In the genomic region with DNA sequence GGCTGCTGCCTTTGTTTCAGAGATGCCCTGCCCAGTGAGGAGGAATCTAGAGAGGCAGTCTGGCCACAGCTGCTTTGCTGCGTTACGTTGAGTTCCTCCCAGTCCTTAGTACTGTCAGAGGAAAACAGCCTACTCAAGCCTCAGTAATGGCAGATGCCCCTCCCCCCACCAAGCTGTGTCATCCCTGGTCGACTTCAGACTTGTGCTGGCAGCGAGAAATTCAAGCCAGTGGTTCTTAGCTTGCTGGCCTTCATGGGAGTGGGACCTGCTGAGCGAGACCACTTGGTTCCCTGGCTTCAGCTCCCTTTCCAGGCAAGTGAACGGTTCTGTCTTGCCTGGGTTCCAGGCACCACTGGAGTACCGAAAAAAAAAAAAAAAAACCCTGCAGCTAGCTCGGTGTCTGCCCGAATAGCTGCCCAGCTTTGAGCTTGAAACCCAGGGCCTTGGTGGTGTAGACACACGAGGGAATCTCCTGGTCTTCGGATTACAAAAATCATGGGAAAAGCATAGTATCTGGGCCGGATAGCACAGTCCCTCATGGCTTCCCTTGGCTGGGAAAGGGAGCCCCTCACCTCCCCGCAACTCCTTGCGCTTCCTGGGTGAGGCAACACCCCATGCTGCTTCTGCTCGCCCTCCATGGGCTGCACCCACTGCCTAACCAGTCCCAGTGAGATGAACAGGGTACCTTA, we compare ENCODE assay signal across 1 cellular context.
TF ChIP-seq lines count a peak whose summit lies in the region.

No MANE protein-coding gene starts in this region.

TF ChIP-seq in K562, 482 proteins besides CTCF, POLR2A, EP300 and RAD21 (continued from another document and continues in another):
- TF ChIP-seq, protein P1, sequence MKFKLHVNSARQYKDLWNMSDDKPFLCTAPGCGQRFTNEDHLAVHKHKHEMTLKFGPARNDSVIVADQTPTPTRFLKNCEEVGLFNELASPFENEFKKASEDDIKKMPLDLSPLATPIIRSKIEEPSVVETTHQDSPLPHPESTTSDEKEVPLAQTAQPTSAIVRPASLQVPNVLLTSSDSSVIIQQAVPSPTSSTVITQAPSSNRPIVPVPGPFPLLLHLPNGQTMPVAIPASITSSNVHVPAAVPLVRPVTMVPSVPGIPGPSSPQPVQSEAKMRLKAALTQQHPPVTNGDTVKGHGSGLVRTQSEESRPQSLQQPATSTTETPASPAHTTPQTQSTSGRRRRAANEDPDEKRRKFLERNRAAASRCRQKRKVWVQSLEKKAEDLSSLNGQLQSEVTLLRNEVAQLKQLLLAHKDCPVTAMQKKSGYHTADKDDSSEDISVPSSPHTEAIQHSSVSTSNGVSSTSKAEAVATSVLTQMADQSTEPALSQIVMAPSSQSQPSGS (CRISPR knock-in tag; IDR thresholded peaks at IDR 0.05), result no peak
- TF ChIP-seq SMARCC2 (IDR thresholded peaks at IDR 0.05; ENCODE audit: low read depth) (no peak), PHF20 (IDR thresholded peaks at IDR 0.05; ENCODE audit: partially characterized antibody) (no peak), JUN (IDR thresholded peaks at IDR 0.05; ENCODE audit: borderline replicate concordance, low read depth, low read length) (peak; percentile 32; the same call in 1 of the 2 replicates), JUN (CRISPR knock-in tag; IDR thresholded peaks at IDR 0.05; ENCODE audit: borderline replicate concordance) (no peak), PHF21A (IDR thresholded peaks at IDR 0.05; ENCODE audit: borderline replicate concordance, low read depth) (no peak), ZNF232 (CRISPR knock-in tag; IDR thresholded peaks at IDR 0.05) (no peak), ZFPM2 (CRISPR knock-in tag; IDR thresholded peaks at IDR 0.05) (no peak), C11orf30 (IDR thresholded peaks at IDR 0.05; ENCODE audit: low read depth) (peak; percentile 78; the same call in 1 of the 2 replicates), ETV5 (CRISPR knock-in tag; IDR thresholded peaks at IDR 0.05; ENCODE audit: low read depth) (no peak), ZNF24 (IDR thresholded peaks at IDR 0.05) (no peak), ILK (tag; IDR thresholded peaks at IDR 0.05; ENCODE audit: borderline replicate concordance, low read depth) (no peak), CREBBP (IDR thresholded peaks at IDR 0.05; ENCODE audit: low read depth, low read length) (no peak), ZNF57 (CRISPR knock-in tag; IDR thresholded peaks at IDR 0.05) (no peak), MCM7 (IDR thresholded peaks at IDR 0.05) (no peak), SMAD2 (IDR thresholded peaks at IDR 0.05; ENCODE audit: low read depth, low read length) (no peak), MED1 (CRISPR knock-in tag; IDR thresholded peaks at IDR 0.05; ENCODE audit: borderline replicate concordance) (no peak), TOE1 (IDR thresholded peaks at IDR 0.05; ENCODE audit: borderline replicate concordance) (peak; percentile 37; the same call in 1 of the 2 replicates), TOE1 (CRISPR knock-in tag; IDR thresholded peaks at IDR 0.05; ENCODE audit: borderline replicate concordance, low read depth) (no peak), BDP1 (IDR thresholded peaks at IDR 0.05; ENCODE audit: insufficient read depth, insufficient read length) (no peak), ZNF239 (CRISPR knock-in tag; IDR thresholded peaks at IDR 0.05) (no peak), ZNF589 (CRISPR knock-in tag; IDR thresholded peaks at IDR 0.05; ENCODE audit: low read depth) (no peak; the same call in 1 of the 2 replicates), NR2F6 (CRISPR knock-in tag; IDR thresholded peaks at IDR 0.05) (no peak), HDAC8 (tag; IDR thresholded peaks at IDR 0.05) (no peak), ATF1 (CRISPR knock-in tag; IDR thresholded peaks at IDR 0.05) (no peak), ATF1 (tag; IDR thresholded peaks at IDR 0.05) (peak; percentile 85), ETV6 (IDR thresholded peaks at IDR 0.05; ENCODE audit: borderline replicate concordance in 1 of 2, low read depth in 2 of 2, low read length in 1 of 2) (no peak), ETV6 (CRISPR knock-in tag; IDR thresholded peaks at IDR 0.05; ENCODE audit: borderline replicate concordance) (no peak), E2F3 (CRISPR knock-in tag; IDR thresholded peaks at IDR 0.05) (no peak; the same call in 1 of the 2 replicates), ZNF583 (CRISPR knock-in tag; IDR thresholded peaks at IDR 0.05) (no peak), NFATC3 (IDR thresholded peaks at IDR 0.05) (no peak), CCAR2 (IDR thresholded peaks at IDR 0.05; ENCODE audit: low read depth, low read length) (no peak), RB1 (IDR thresholded peaks at IDR 0.05; ENCODE audit: low read depth) (no peak), GTF2A2 (tag; IDR thresholded peaks at IDR 0.05) (no peak), SMARCE1 (IDR thresholded peaks at IDR 0.05) (no peak), CAMTA2 (CRISPR knock-in tag; conservative IDR thresholded peaks at IDR 0.05) (no peak), KLF16 (IDR thresholded peaks at IDR 0.05) (no peak), SRSF3 (IDR thresholded peaks at IDR 0.05; ENCODE audit: insufficient read depth, low read length) (no peak), XRCC5 (IDR thresholded peaks at IDR 0.05; ENCODE audit: low read depth, low read length) (no peak), NR1H2 (CRISPR knock-in tag; IDR thresholded peaks at IDR 0.05) (no peak)
- TF ChIP-seq, protein P2, sequence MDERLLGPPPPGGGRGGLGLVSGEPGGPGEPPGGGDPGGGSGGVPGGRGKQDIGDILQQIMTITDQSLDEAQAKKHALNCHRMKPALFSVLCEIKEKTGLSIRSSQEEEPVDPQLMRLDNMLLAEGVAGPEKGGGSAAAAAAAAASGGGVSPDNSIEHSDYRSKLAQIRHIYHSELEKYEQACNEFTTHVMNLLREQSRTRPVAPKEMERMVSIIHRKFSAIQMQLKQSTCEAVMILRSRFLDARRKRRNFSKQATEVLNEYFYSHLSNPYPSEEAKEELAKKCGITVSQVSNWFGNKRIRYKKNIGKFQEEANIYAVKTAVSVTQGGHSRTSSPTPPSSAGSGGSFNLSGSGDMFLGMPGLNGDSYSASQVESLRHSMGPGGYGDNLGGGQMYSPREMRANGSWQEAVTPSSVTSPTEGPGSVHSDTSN (CRISPR knock-in tag; IDR thresholded peaks at IDR 0.05; ENCODE audit: low read depth), result no peak
- TF ChIP-seq, protein P2 (tag; conservative IDR thresholded peaks at IDR 0.05; ENCODE audit: low read depth), result 0 out of 2 replicates have a peak, but pooled peaks have one; percentile 14
- TF ChIP-seq, protein P3, sequence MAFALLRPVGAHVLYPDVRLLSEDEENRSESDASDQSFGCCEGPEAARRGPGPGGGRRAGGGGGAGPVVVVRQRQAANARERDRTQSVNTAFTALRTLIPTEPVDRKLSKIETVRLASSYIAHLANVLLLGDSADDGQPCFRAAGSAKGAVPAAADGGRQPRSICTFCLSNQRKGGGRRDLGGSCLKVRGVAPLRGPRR (CRISPR knock-in tag; IDR thresholded peaks at IDR 0.05), result no peak
- TF ChIP-seq, protein P4, sequence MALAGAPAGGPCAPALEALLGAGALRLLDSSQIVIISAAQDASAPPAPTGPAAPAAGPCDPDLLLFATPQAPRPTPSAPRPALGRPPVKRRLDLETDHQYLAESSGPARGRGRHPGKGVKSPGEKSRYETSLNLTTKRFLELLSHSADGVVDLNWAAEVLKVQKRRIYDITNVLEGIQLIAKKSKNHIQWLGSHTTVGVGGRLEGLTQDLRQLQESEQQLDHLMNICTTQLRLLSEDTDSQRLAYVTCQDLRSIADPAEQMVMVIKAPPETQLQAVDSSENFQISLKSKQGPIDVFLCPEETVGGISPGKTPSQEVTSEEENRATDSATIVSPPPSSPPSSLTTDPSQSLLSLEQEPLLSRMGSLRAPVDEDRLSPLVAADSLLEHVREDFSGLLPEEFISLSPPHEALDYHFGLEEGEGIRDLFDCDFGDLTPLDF (CRISPR knock-in tag; IDR thresholded peaks at IDR 0.05), result no peak
- TF ChIP-seq, protein P5, sequence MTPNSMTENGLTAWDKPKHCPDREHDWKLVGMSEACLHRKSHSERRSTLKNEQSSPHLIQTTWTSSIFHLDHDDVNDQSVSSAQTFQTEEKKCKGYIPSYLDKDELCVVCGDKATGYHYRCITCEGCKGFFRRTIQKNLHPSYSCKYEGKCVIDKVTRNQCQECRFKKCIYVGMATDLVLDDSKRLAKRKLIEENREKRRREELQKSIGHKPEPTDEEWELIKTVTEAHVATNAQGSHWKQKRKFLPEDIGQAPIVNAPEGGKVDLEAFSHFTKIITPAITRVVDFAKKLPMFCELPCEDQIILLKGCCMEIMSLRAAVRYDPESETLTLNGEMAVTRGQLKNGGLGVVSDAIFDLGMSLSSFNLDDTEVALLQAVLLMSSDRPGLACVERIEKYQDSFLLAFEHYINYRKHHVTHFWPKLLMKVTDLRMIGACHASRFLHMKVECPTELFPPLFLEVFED (CRISPR knock-in tag; conservative IDR thresholded peaks at IDR 0.05), result no peak
- TF ChIP-seq, protein P6, sequence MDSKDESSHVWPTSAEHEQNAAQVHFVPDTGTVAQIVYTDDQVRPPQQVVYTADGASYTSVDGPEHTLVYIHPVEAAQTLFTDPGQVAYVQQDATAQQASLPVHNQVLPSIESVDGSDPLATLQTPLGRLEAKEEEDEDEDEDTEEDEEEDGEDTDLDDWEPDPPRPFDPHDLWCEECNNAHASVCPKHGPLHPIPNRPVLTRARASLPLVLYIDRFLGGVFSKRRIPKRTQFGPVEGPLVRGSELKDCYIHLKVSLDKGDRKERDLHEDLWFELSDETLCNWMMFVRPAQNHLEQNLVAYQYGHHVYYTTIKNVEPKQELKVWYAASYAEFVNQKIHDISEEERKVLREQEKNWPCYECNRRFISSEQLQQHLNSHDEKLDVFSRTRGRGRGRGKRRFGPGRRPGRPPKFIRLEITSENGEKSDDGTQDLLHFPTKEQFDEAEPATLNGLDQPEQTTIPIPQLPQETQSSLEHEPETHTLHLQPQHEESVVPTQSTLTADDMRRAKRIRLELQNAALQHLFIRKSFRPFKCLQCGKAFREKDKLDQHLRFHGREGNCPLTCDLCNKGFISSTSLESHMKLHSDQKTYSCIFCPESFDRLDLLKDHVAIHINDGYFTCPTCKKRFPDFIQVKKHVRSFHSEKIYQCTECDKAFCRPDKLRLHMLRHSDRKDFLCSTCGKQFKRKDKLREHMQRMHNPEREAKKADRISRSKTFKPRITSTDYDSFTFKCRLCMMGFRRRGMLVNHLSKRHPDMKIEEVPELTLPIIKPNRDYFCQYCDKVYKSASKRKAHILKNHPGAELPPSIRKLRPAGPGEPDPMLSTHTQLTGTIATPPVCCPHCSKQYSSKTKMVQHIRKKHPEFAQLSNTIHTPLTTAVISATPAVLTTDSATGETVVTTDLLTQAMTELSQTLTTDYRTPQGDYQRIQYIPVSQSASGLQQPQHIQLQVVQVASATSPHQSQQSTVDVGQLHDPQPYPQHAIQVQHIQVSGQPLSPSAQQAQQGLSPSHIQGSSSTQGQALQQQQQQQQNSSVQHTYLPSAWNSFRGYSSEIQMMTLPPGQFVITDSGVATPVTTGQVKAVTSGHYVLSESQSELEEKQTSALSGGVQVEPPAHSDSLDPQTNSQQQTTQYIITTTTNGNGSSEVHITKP (IDR thresholded peaks at IDR 0.05; ENCODE audit: partially characterized antibody), result no peak
- TF ChIP-seq, protein P7, sequence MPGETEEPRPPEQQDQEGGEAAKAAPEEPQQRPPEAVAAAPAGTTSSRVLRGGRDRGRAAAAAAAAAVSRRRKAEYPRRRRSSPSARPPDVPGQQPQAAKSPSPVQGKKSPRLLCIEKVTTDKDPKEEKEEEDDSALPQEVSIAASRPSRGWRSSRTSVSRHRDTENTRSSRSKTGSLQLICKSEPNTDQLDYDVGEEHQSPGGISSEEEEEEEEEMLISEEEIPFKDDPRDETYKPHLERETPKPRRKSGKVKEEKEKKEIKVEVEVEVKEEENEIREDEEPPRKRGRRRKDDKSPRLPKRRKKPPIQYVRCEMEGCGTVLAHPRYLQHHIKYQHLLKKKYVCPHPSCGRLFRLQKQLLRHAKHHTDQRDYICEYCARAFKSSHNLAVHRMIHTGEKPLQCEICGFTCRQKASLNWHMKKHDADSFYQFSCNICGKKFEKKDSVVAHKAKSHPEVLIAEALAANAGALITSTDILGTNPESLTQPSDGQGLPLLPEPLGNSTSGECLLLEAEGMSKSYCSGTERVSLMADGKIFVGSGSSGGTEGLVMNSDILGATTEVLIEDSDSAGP (CRISPR knock-in tag; IDR thresholded peaks at IDR 0.05), result no peak
- TF ChIP-seq, protein P8, sequence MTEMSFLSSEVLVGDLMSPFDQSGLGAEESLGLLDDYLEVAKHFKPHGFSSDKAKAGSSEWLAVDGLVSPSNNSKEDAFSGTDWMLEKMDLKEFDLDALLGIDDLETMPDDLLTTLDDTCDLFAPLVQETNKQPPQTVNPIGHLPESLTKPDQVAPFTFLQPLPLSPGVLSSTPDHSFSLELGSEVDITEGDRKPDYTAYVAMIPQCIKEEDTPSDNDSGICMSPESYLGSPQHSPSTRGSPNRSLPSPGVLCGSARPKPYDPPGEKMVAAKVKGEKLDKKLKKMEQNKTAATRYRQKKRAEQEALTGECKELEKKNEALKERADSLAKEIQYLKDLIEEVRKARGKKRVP (CRISPR knock-in tag; IDR thresholded peaks at IDR 0.05), result no peak; the same call in 1 of the 2 replicates
- TF ChIP-seq, protein P9, sequence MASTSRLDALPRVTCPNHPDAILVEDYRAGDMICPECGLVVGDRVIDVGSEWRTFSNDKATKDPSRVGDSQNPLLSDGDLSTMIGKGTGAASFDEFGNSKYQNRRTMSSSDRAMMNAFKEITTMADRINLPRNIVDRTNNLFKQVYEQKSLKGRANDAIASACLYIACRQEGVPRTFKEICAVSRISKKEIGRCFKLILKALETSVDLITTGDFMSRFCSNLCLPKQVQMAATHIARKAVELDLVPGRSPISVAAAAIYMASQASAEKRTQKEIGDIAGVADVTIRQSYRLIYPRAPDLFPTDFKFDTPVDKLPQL (IDR thresholded peaks at IDR 0.05; ENCODE audit: extremely low read depth, insufficient read length), result no peak
- TF ChIP-seq, protein P10, sequence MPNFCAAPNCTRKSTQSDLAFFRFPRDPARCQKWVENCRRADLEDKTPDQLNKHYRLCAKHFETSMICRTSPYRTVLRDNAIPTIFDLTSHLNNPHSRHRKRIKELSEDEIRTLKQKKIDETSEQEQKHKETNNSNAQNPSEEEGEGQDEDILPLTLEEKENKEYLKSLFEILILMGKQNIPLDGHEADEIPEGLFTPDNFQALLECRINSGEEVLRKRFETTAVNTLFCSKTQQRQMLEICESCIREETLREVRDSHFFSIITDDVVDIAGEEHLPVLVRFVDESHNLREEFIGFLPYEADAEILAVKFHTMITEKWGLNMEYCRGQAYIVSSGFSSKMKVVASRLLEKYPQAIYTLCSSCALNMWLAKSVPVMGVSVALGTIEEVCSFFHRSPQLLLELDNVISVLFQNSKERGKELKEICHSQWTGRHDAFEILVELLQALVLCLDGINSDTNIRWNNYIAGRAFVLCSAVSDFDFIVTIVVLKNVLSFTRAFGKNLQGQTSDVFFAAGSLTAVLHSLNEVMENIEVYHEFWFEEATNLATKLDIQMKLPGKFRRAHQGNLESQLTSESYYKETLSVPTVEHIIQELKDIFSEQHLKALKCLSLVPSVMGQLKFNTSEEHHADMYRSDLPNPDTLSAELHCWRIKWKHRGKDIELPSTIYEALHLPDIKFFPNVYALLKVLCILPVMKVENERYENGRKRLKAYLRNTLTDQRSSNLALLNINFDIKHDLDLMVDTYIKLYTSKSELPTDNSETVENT (CRISPR knock-in tag; IDR thresholded peaks at IDR 0.05), result no peak
